ENCODE assay signal across 24 cellular contexts in the genomic region with DNA sequence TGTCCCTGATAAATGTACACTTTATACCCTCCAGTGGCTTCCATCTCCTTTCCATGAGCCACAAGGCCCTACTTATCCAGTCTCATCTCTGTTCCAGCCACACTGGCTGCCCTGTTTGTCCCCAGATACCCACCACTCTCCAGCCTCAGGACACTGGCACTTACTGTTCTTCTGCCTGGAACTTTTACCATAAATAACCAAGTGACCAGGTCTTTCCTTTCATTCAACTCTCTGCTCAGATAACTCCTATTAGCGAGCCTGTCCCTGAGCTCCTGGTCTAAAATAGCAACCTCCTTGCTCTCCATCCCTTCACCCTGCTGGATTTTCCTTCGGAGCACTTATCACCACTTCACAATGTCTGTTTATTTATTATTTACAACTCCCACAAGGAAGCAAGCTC.
"Had no signal": no experiment of that assay in that cellular context is flagged by ENCODE, and none has a peak within 500 bp of the region (broad histone marks: within the 10 kb centered on the region; RNA-seq: fewer than 3 reads in every experiment).

No MANE protein-coding gene starts in this region.

- H3K4me1 Mint-ChIP-seq: naive thymus-derived CD8-positive, alpha-beta T cell; stimulated activated naive CD8-positive, alpha-beta T cell treated with anti-CD3 and anti-CD28 coated beads, Interleukin-15, amount 100 ng/mL, for 72 hours had no signal

- H3K27ac Mint-ChIP-seq: immature natural killer cell; naive thymus-derived CD8-positive, alpha-beta T cell; nephron; stimulated activated naive CD8-positive, alpha-beta T cell treated with anti-CD3 and anti-CD28 coated beads, Interleukin-15, amount 100 ng/mL, for 72 hours; type B pancreatic cell had no signal

- H3K4me3 ChIP-seq: lower lobe of right lung, pancreas, prostate gland, skin epidermis, tibial nerve, uterus had no signal

- H3K27me3 ChIP-seq: pancreas, tibial nerve, uterus had no signal

- H3K4me3 Mint-ChIP-seq: immature natural killer cell; naive thymus-derived CD8-positive, alpha-beta T cell; nephron; stimulated activated naive CD8-positive, alpha-beta T cell treated with anti-CD3 and anti-CD28 coated beads, Interleukin-15, amount 100 ng/mL, for 72 hours; type B pancreatic cell had no signal

- DNase-seq: hypothalamus; immature natural killer cell; kidney; lower lobe of right lung; mammary epithelial cell; mesenchymal stem cell; naive thymus-derived CD8-positive, alpha-beta T cell; nucleus accumbens; pancreas; posterior cingulate gyrus; stimulated activated CD4-positive, alpha-beta T cell treated with anti-CD3 and anti-CD28 coated beads, Interleukin-12 subunit alpha, Interleukin-12 subunit beta, amount 100 ng/mL, for 4 hours; stimulated activated CD4-positive, alpha-beta T cell treated with anti-CD3 and anti-CD28 coated beads, Interleukin-15, amount 100 ng/mL, for 24 hours; stimulated activated CD4-positive, alpha-beta T cell treated with anti-CD3 and anti-CD28 coated beads, Interleukin-2, amount 100 ng/mL, for 24 hours; stimulated activated CD4-positive, alpha-beta T cell treated with anti-CD3 and anti-CD28 coated beads, Interleukin-4, amount 100 ng/mL, for 1 hour; stimulated activated naive CD4-positive, alpha-beta T cell; stimulated activated naive CD8-positive, alpha-beta T cell treated with anti-CD3 and anti-CD28 coated beads, Interleukin-15, amount 100 ng/mL, for 72 hours; substantia nigra; uterus had no signal

- H3K27me3 Mint-ChIP-seq: type B pancreatic cell had no signal

- H3K9me3 ChIP-seq: lower lobe of right lung, pancreas, prostate gland, tibial nerve, uterus had no signal

- H3K36me3 Mint-ChIP-seq: immature natural killer cell; naive thymus-derived CD8-positive, alpha-beta T cell; type B pancreatic cell had no signal

- ATAC-seq: lower lobe of right lung; naive thymus-derived CD8-positive, alpha-beta T cell; pancreas; sciatic nerve; stimulated activated naive CD8-positive, alpha-beta T cell treated with anti-CD3 and anti-CD28 coated beads, Interleukin-15, amount 100 ng/mL, for 72 hours had no signal

- H3K27ac ChIP-seq: lower lobe of right lung, pancreas, prostate gland, skin epidermis, tibial nerve, uterus had no signal

- H3K36me3 ChIP-seq: lower lobe of right lung, pancreas, prostate gland, tibial nerve, uterus had no signal

- H3K9me3 Mint-ChIP-seq: immature natural killer cell; naive thymus-derived CD8-positive, alpha-beta T cell; nephron; stimulated activated naive CD8-positive, alpha-beta T cell treated with anti-CD3 and anti-CD28 coated beads, Interleukin-15, amount 100 ng/mL, for 72 hours; type B pancreatic cell had no signal

- H3K4me1 ChIP-seq: lower lobe of right lung, prostate gland, tibial nerve, uterus had no signal
